ENCODE assay signal across 8 cellular contexts in the genomic region with DNA sequence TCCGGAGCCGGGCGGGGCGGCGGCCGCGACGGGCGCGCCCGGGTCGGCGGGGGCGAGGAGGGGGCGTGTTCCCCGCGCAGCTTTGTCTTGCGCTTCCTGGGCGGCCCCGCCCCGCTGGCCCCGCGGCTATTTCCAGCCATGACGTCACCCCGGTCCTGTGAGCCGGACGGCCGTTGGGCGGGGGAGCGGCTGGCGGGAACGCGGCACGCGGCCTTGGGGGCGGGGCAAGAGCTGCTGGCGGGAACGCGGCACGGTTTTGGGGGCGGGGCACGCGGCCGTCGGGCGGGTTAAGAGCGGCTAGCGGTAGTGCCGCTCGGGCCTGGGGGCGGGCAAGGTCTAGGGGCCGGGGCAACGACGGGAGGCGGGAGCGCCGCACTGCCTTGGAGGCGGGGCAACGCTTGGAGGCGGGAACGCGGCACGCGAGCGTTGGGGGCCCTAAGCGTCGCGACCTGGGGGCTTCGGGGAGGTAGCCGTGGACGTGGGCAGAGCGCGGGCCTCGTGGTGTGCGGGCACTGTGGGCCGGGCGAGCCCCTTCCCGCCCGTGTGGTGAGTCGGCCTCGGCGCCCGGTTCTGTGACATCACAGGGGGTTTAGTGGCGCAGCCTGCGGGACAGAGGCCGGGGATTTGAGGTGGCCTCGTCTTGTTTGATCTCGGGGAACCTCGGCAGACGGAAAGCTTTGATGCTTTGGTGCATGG. TPM values are rescaled to one million over a fixed set of nuclear protein-coding genes. Genes with fewer than 3 reads are reported as not detected.
DNase-seq lines count a peak whose midpoint lies in the region; ATAC-seq and TF ChIP-seq lines count a peak whose summit lies in the region.

No MANE protein-coding gene starts in this region.

- H2AFZ ChIP-seq in IMR-90 (replicated peaks; ENCODE audit: low read length, poor library complexity) (peak overlapping the region; percentile 94), neuron (ENCODE audit: low read depth, low read length) (no peak overlapping the region)

- no peak overlapping the region for H3K23ac ChIP-seq in IMR-90 (ENCODE audit: low read depth, low read length)

- TF ChIP-seq CTCF in IMR-90 (conservative IDR thresholded peaks at IDR 0.05; ENCODE audit: low read depth, low read length), result no peak
- no peak for TF ChIP-seq CTCF in foreskin fibroblast (IDR thresholded peaks at IDR 0.05; ENCODE audit: low read depth, low read length)

- H3K79me1 ChIP-seq in IMR-90 (ENCODE audit: low read depth in 1 of 2, low read length in 2 of 2), result peaks cover 0 to 6% of the 10 kb centered on the region in 2 experiments; a peak in 2 of 4 replicates

- H3K18ac ChIP-seq in IMR-90 (ENCODE audit: low read depth, low read length), result no peak overlapping the region

- peaks cover 6% of the 10 kb centered on the region for H3K27me3 Mint-ChIP-seq in stimulated activated naive CD8-positive, alpha-beta T cell treated with anti-CD3 and anti-CD28 coated beads, Interleukin-15, Interleukin-2, amounts not matched to agents 100 ng/mL and 50 ng/mL, for 24 hours

- H3K4me1 Mint-ChIP-seq in stimulated activated naive CD8-positive, alpha-beta T cell treated with anti-CD3 and anti-CD28 coated beads, Interleukin-15, Interleukin-2, amounts not matched to agents 100 ng/mL and 50 ng/mL, for 24 hours (ENCODE audit: low read depth), result peaks cover 20% of the 10 kb centered on the region

- H4K5ac ChIP-seq in IMR-90 (ENCODE audit: low read depth, low read length), result no peak overlapping the region

- POLR2A ChIA-PET in IMR-90 (lab: Charles Lee; ENCODE audit: unreplicated experiment), result no interaction called here

- no peak overlapping the region for H2AK5ac ChIP-seq in IMR-90 (ENCODE audit: low read depth, low read length)

- H3K27me3 ChIP-seq in IMR-90 (ENCODE audit: control insufficient read depth, insufficient read depth, low read length) (no peaks in the 10 kb centered on the region), neuron (ENCODE audit: insufficient read depth, low read length) (no peaks in the 10 kb centered on the region)

- CTCF ChIA-PET in IMR-90 (lab: Yijun Ruan, JAX), result interaction anchor here (1.2 kb wide), 1 partner anchor 60 kb away, joined by 3 read pairs; no protein-coding TSS in a partner anchor

- in situ Hi-C loops in IMR-90 (cut with MboI; ENCODE audit: low sequenced_read_pairs), result loop anchor here (10.0 kb wide), 1 partner anchor 479 kb away; no protein-coding TSS in a partner anchor

- H3K36me3 Mint-ChIP-seq in stimulated activated naive CD8-positive, alpha-beta T cell treated with anti-CD3 and anti-CD28 coated beads, Interleukin-15, Interleukin-2, amounts not matched to agents 100 ng/mL and 50 ng/mL, for 24 hours (ENCODE audit: low read depth), result peaks cover 3% of the 10 kb centered on the region

- H3K9me3 ChIP-seq in IMR-90 (ENCODE audit: control insufficient read depth, insufficient read depth, low read length) (no peaks in the 10 kb centered on the region), neuron (ENCODE audit: low read length) (no peaks in the 10 kb centered on the region)

- TF ChIP-seq RAD21 in IMR-90 (IDR thresholded peaks at IDR 0.05; ENCODE audit: low read length), result no peak

- 0 out of 4 replicates have a peak overlapping the region, but pooled peaks of 1 of the 2 experiments have one; percentile 1 for H4K8ac ChIP-seq in IMR-90 (ENCODE audit: low read depth in 2 of 2, low read length in 2 of 2)

- no peak overlapping the region for H2BK5ac ChIP-seq in IMR-90 (ENCODE audit: low read depth, low read length, poor library complexity, severe bottlenecking)

- H3K36me3 ChIP-seq in IMR-90 (ENCODE audit: control insufficient read depth, insufficient read depth, low read length) (peaks cover 11% of the 10 kb centered on the region), neuron (ENCODE audit: insufficient read depth, low read length) (peaks cover 20% of the 10 kb centered on the region)

- no peak for TF ChIP-seq POLR2A in IMR-90 (IDR thresholded peaks at IDR 0.05; ENCODE audit: low read depth, low read length)

- H3K4me1 ChIP-seq in IMR-90 (ENCODE audit: control insufficient read depth, insufficient read depth, low read length), result peaks cover 1% of the 10 kb centered on the region; the same call in 1 of the 2 replicates
- H3K4me1 ChIP-seq in neuron (ENCODE audit: insufficient read depth, low read length), result peaks cover 13% of the 10 kb centered on the region

- no peak overlapping the region for H3K9ac ChIP-seq in IMR-90 (ENCODE audit: low read depth, low read length)

- WGBS in IMR-90 (ENCODE audit: extremely low coverage in 2 of 2, insufficient read length in 1 of 2), 2 experiments, result 12% methylated on average over 13 of the region's 90 CpGs; no CpG with 5 or more reads in 1 of the 2 experiments

- peaks cover 6% of the 10 kb centered on the region; the same call in 1 of the 2 replicates for H4K20me1 ChIP-seq in IMR-90 (ENCODE audit: insufficient read depth, low read length)

- no peak overlapping the region; the same call in 1 of the 2 replicates for H3K27ac ChIP-seq in IMR-90 (ENCODE audit: insufficient read depth, low read length)

- H3K9me3 Mint-ChIP-seq in stimulated activated naive CD8-positive, alpha-beta T cell treated with anti-CD3 and anti-CD28 coated beads, Interleukin-15, Interleukin-2, amounts not matched to agents 100 ng/mL and 50 ng/mL, for 24 hours, result no peaks in the 10 kb centered on the region

- H3K14ac ChIP-seq in IMR-90 (replicated peaks; ENCODE audit: low read depth, low read length), result no peak overlapping the region

- dilution Hi-C loops in IMR-90 (cut with HindIII; ENCODE audit: low sequenced_read_pairs, unreplicated experiment), result no loop called here

- H2BK120ac ChIP-seq in IMR-90 (ENCODE audit: low read depth, low read length), result no peak overlapping the region

- H3K4me3 ChIP-seq in IMR-90 (ENCODE audit: insufficient read depth, low read depth, low read length) (peak overlapping the region; percentile 62), foreskin fibroblast (ENCODE audit: low read depth in 1 of 2, low read length in 2 of 2) (peak overlapping the region; percentile 54 to 68), neuron (ENCODE audit: low read length) (peak overlapping the region; percentile 75)

- BruUV-seq in IMR-90 (replicated peaks; lab: Mats Ljungman, UMichigan), result no TSS peak

- H2BK15ac ChIP-seq in IMR-90 (ENCODE audit: low read depth, low read length), result no peak overlapping the region

- H3K4me3 Mint-ChIP-seq in stimulated activated naive CD8-positive, alpha-beta T cell treated with anti-CD3 and anti-CD28 coated beads, Interleukin-15, Interleukin-2, amounts not matched to agents 100 ng/mL and 50 ng/mL, for 24 hours, result peak overlapping the region; percentile 67

- H3K56ac ChIP-seq in IMR-90 (ENCODE audit: extremely low read depth, insufficient read depth, low read length), result no peak overlapping the region

- H3K4me2 ChIP-seq in IMR-90 (ENCODE audit: low read depth, low read length), result peak overlapping the region; percentile 9; the same call in 1 of the 2 replicates

- H4K91ac ChIP-seq in IMR-90 (ENCODE audit: insufficient read depth, low read depth, low read length), result peak overlapping the region; percentile 56; the same call in 1 of the 2 replicates

- H3K9me1 ChIP-seq in IMR-90 (ENCODE audit: insufficient read depth, low read length), result no peaks in the 10 kb centered on the region

- ATAC-seq in GM21529 (IDR thresholded peaks at IDR 0.05; ENCODE audit: unreplicated experiment) (peak; percentile 55), IMR-90 (ENCODE audit: low read depth) (peak; percentile 58)

- H2BK20ac ChIP-seq in IMR-90 (ENCODE audit: low read depth, low read length), result no peak overlapping the region

- no peak overlapping the region for H2AK9ac ChIP-seq in IMR-90 (replicated peaks; ENCODE audit: low read depth, low read length, poor library complexity)

- peak; percentile 91 for DNase-seq in COLO829 (ENCODE audit: low spot score)
- peak; percentile 86 for DNase-seq in IMR-90
- DNase-seq in SHP77 (lab: John Stamatoyannopoulos, UW), result peak; percentile 82 to 92
- peak; percentile 91 for DNase-seq in activated naive CD4-positive, alpha-beta T cell treated with Interleukin-2 at 50 U/mL for 16 hours
- peak; percentile 91 to 98 for DNase-seq in foreskin fibroblast

- H3K4ac ChIP-seq in IMR-90 (ENCODE audit: low read depth, low read length), result no peak overlapping the region

- H3K27ac Mint-ChIP-seq in stimulated activated naive CD8-positive, alpha-beta T cell treated with anti-CD3 and anti-CD28 coated beads, Interleukin-15, Interleukin-2, amounts not matched to agents 100 ng/mL and 50 ng/mL, for 24 hours, result peak overlapping the region; percentile 56

- intact Hi-C loops in IMR-90 (cut with micrococcal nuclease), result loop anchor here (2.0 to 10.0 kb wide), 3 partner anchors 59 to 157 kb away; no protein-coding TSS in a partner anchor

TF ChIP-seq in IMR-90, 13 proteins besides CTCF, POLR2A, EP300 and RAD21:
- TF ChIP-seq BHLHE40 (IDR thresholded peaks at IDR 0.05; ENCODE audit: low read depth, low read length), result 0 out of 2 replicates have a peak, but pooled peaks have one; percentile 25
- TF ChIP-seq MAZ (IDR thresholded peaks at IDR 0.05; ENCODE audit: borderline replicate concordance, low read depth, low read length), result peak; percentile 66; the same call in 1 of the 2 replicates
- no peak for TF ChIP-seq MXI1 (IDR thresholded peaks at IDR 0.05; ENCODE audit: borderline replicate concordance, low read depth, low read length)

RNA-seq across cellular contexts. Expression of a gene that starts 0.7 kb away (rescaled TPM):
- 2.0 and 2.2 TPM in 2 replicates for total RNA-seq in IMR-90 (2012; rRNA removed)
- polyA plus RNA-seq in IMR-90 (2012; rRNA removed), result 2.4 and 2.5 TPM in 2 replicates
- polyA plus RNA-seq in IMR-90 (2012; cell fraction: cytosol; rRNA removed), result 2.4 TPM in 2 replicates
- polyA plus RNA-seq in IMR-90 (2012; cell fraction: nucleus; rRNA removed; ENCODE audit: low replicate concordance), result 2.3 and 3.4 TPM in 2 replicates

RNA-seq across cellular contexts. Expression of a gene that starts 36.2 kb away (rescaled TPM):
- under 0.01 and 0.28 TPM in 2 replicates for total RNA-seq in IMR-90 (2012; rRNA removed)
- 0.12 and 0.17 TPM in 2 replicates for polyA plus RNA-seq in IMR-90 (2012; rRNA removed)
- 0.17 and 0.27 TPM in 2 replicates for polyA plus RNA-seq in IMR-90 (2012; cell fraction: cytosol; rRNA removed)
- polyA plus RNA-seq in IMR-90 (2012; cell fraction: nucleus; rRNA removed; ENCODE audit: low replicate concordance), result 0.06 and 0.14 TPM in 2 replicates
